In the genomic region with DNA sequence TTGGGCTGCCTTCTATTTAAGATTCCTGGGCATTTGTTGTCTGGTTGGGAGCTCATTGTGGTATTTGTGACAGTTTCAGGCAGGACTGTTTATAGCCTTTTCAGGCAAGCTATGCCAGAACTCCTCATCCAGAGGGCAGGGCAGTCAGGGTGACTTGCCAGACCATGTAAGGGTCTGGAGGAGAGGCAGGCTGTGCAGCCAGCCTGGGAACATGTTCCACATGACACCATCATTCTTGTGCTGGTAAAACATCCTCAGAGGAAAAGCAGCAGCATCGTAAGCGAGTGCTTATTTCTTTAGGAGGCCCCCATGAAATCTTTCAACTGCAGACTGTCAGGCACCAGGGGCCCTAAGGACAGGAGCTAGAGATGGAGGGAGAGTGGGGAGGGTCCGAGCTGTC, we compare ENCODE assay signal across 21 cellular contexts. TPM values are rescaled to one million over a fixed set of nuclear protein-coding genes. Genes with fewer than 3 reads are reported as not detected.
DNase-seq lines count a peak whose midpoint lies in the region; ATAC-seq and TF ChIP-seq lines count a peak whose summit lies in the region.
"Had no signal": no experiment of that assay in that cellular context is flagged by ENCODE, and none has a peak within 500 bp of the region (broad histone marks: within the 10 kb centered on the region; RNA-seq: fewer than 3 reads in every experiment).

No MANE protein-coding gene starts in this region.

- intact Hi-C loops in heart left ventricle (cut with DNase I), result loop anchor here in 6 of 10 donors (2.0 to 10.0 kb wide), 2 partner anchors 236 to 360 kb away; no protein-coding TSS in a partner anchor
- intact Hi-C loops in aorta (cut with DNase I), result loop anchor here in 1 of 2 donors (10.0 kb wide), 1 partner anchor 360 kb away; no protein-coding TSS in a partner anchor
- intact Hi-C loops in spleen (cut with DNase I; ENCODE audit: low total_unique reads), result no loop called here

- peaks cover 0 to 33% (median 12%) of the 10 kb centered on the region in 12 donors for H3K4me1 ChIP-seq in heart left ventricle
- H3K4me1 ChIP-seq in neural progenitor cell, result peaks cover 18% of the 10 kb centered on the region
- H3K4me1 ChIP-seq in aorta (ENCODE audit: control insufficient read depth in 1 of 2, insufficient read depth in 2 of 2, low read length in 2 of 2), result peaks cover 3 to 12% of the 10 kb centered on the region in 2 donors
- peaks cover 0 to 3% (median 0%) of the 10 kb centered on the region in 6 donors for H3K4me1 ChIP-seq in spleen
- H3K4me1 ChIP-seq: colonic mucosa, HAP-1 had no signal

- peaks cover 6% of the 10 kb centered on the region for H4K20me1 ChIP-seq in neural progenitor cell (ENCODE audit: low read depth)

- TF ChIP-seq CTCF in heart left ventricle (IDR thresholded peaks at IDR 0.05) (no peak), neural progenitor cell (IDR thresholded peaks at IDR 0.05) (no peak), spleen (IDR thresholded peaks at IDR 0.05 in 8 of 11, conservative IDR thresholded peaks at IDR 0.05 in 3 of 11) (no peak)

- H3K4me1 Mint-ChIP-seq in activated naive CD8-positive, alpha-beta T cell (ENCODE audit: low read depth), result no peaks in the 10 kb centered on the region
- H3K4me1 Mint-ChIP-seq in activated naive CD8-positive, alpha-beta T cell treated with anti-CD3 and anti-CD28 coated beads for 36 hours, result no peaks in the 10 kb centered on the region
- H3K4me1 Mint-ChIP-seq in neural progenitor cell, result peaks cover 15% of the 10 kb centered on the region
- H3K4me1 Mint-ChIP-seq: CD14-positive monocyte; stimulated activated memory B cell treated with anti-CD40 and anti-IgM and Interleukin-4, amounts not matched to agents 10 μg/mL and 1 μg/mL and 100 μg/mL, for 72 hours had no signal

- H3K27ac ChIP-seq in heart left ventricle, result peak overlapping the region in 11 of 12 donors; percentile 42 to 83 (median 62)
- H3K27ac ChIP-seq in neural progenitor cell, result peak overlapping the region; percentile 41
- peak overlapping the region in 1 of 2 donors; percentile 91 for H3K27ac ChIP-seq in aorta (ENCODE audit: low read depth in 1 of 2, low read length in 2 of 2)
- no peak overlapping the region for H3K27ac ChIP-seq in spleen
- H3K27ac ChIP-seq: colonic mucosa had no signal

- ATAC-seq in heart left ventricle (peak; percentile 58 to 87 (median 66)), aorta (ENCODE audit: low FRiP score) (peak; percentile 78)
- ATAC-seq: left lobe of liver; stimulated activated memory B cell treated with anti-CD40 and anti-IgM and Interleukin-4, amounts not matched to agents 10 μg/mL and 1 μg/mL and 100 μg/mL, for 72 hours had no signal

- H3K79me2 ChIP-seq in neural progenitor cell (ENCODE audit: low read depth), result no peaks in the 10 kb centered on the region

- no peaks in the 10 kb centered on the region for H3K27me3 ChIP-seq in heart left ventricle
- H3K27me3 ChIP-seq in neural progenitor cell, result no peaks in the 10 kb centered on the region
- no peaks in the 10 kb centered on the region for H3K27me3 ChIP-seq in aorta (ENCODE audit: control insufficient read depth in 1 of 2, insufficient read depth in 2 of 2, low read length in 1 of 2)
- no peaks in the 10 kb centered on the region for H3K27me3 ChIP-seq in spleen (replicated peaks in 1 of 7)
- H3K27me3 ChIP-seq: colonic mucosa had no signal

- H3K27me3 Mint-ChIP-seq in activated naive CD8-positive, alpha-beta T cell, result no peaks in the 10 kb centered on the region
- H3K27me3 Mint-ChIP-seq in activated naive CD8-positive, alpha-beta T cell treated with anti-CD3 and anti-CD28 coated beads for 36 hours, result no peaks in the 10 kb centered on the region
- H3K27me3 Mint-ChIP-seq in neural progenitor cell (ENCODE audit: insufficient read depth, low read depth), result peaks cover 2% of the 10 kb centered on the region
- H3K27me3 Mint-ChIP-seq: stimulated activated memory B cell treated with anti-CD40 and anti-IgM and Interleukin-4, amounts not matched to agents 10 μg/mL and 1 μg/mL and 100 μg/mL, for 72 hours had no signal

- no peak overlapping the region for H3K4me3 ChIP-seq in heart left ventricle
- H3K4me3 ChIP-seq in neural progenitor cell, result no peak overlapping the region
- no peak overlapping the region for H3K4me3 ChIP-seq in aorta (ENCODE audit: low read length in 2 of 2)
- H3K4me3 ChIP-seq in spleen, result no peak overlapping the region
- H3K4me3 ChIP-seq: colonic mucosa, HAP-1 had no signal

- no peak for TF ChIP-seq POLR2A in heart left ventricle (IDR thresholded peaks at IDR 0.05)
- no peak for TF ChIP-seq POLR2A in spleen (IDR thresholded peaks at IDR 0.05)

- peak overlapping the region; percentile 5 for H3K27ac Mint-ChIP-seq in activated naive CD8-positive, alpha-beta T cell
- H3K27ac Mint-ChIP-seq in activated naive CD8-positive, alpha-beta T cell treated with anti-CD3 and anti-CD28 coated beads for 36 hours, result no peak overlapping the region
- H3K27ac Mint-ChIP-seq in neural progenitor cell, result no peak overlapping the region
- H3K27ac Mint-ChIP-seq: stimulated activated memory B cell treated with anti-CD40 and anti-IgM and Interleukin-4, amounts not matched to agents 10 μg/mL and 1 μg/mL and 100 μg/mL, for 72 hours had no signal

- no peak overlapping the region for H3K9ac ChIP-seq in neural progenitor cell

- H3K36me3 Mint-ChIP-seq in activated naive CD8-positive, alpha-beta T cell, result peaks cover 11% of the 10 kb centered on the region
- peaks cover 20% of the 10 kb centered on the region for H3K36me3 Mint-ChIP-seq in activated naive CD8-positive, alpha-beta T cell treated with anti-CD3 and anti-CD28 coated beads for 36 hours
- H3K36me3 Mint-ChIP-seq in neural progenitor cell, result peaks cover 17% of the 10 kb centered on the region

- H3K9me3 ChIP-seq in heart left ventricle (no peaks in the 10 kb centered on the region), neural progenitor cell (ENCODE audit: low read depth) (no peaks in the 10 kb centered on the region), aorta (ENCODE audit: control insufficient read depth, low read length) (no peaks in the 10 kb centered on the region), spleen (no peaks in the 10 kb centered on the region)
- H3K9me3 ChIP-seq: colonic mucosa, HAP-1 had no signal

- H3K4me2 ChIP-seq in neural progenitor cell, result no peak overlapping the region

- DNase-seq in activated naive CD8-positive, alpha-beta T cell treated with anti-CD3 and anti-CD28 coated beads for 36 hours, result no peak
- DNase-seq in heart left ventricle (peak in 4 of 5 donors; percentile 28 to 55 (median 39)), neural progenitor cell (ENCODE audit: low spot score) (no peak), aorta (peak; percentile 61 to 81), NAMALWA (ENCODE audit: low spot score) (no peak), spleen (no peak), hippocampal formation (lab: John Stamatoyannopoulos, UW) (no peak)
- DNase-seq: 8988T; activated CD4-positive, alpha-beta T cell treated with anti-CD3 and anti-CD28 coated beads, Interleukin-2, amount 50 U/mL, for 1 hour; activated T-cell treated with anti-CD3 and anti-CD28 coated beads, Interleukin-2, amount 50 U/mL, for 1 hour; colonic mucosa; hypothalamus; KBM-7; NCI-H1417 treated with DMSO at 0.1 percent for 48 hours; NCI-H446 treated with DMSO at 0.1 percent for 48 hours had no signal

- H2AFZ ChIP-seq in neural progenitor cell (replicated peaks), result no peak overlapping the region

- H3K36me3 ChIP-seq in heart left ventricle (peaks cover 0 to 51% (median 31%) of the 10 kb centered on the region in 9 donors), neural progenitor cell (no peaks in the 10 kb centered on the region), aorta (ENCODE audit: control insufficient read depth in 1 of 2, insufficient read depth in 2 of 2, low read length in 1 of 2) (peaks cover 0 to 4% of the 10 kb centered on the region in 2 donors), spleen (peaks cover 0 to 57% (median 52%) of the 10 kb centered on the region in 6 donors)

- WGBS in heart left ventricle, 4 donors, result 36 to 78% (median 64%) methylated on average over 3 of the region's 3 CpGs
- WGBS in aorta, 2 donors, result 20 to 23% methylated on average over 3 of the region's 3 CpGs
- WGBS in spleen, 5 donors, result 85 to 95% (median 91%) methylated on average over 3 of the region's 3 CpGs

- no peak overlapping the region for H3K4me3 Mint-ChIP-seq in activated naive CD8-positive, alpha-beta T cell
- H3K4me3 Mint-ChIP-seq in activated naive CD8-positive, alpha-beta T cell treated with anti-CD3 and anti-CD28 coated beads for 36 hours, result no peak overlapping the region
- H3K4me3 Mint-ChIP-seq in neural progenitor cell, result no peak overlapping the region
- H3K4me3 Mint-ChIP-seq: CD14-positive monocyte; neural crest cell; stimulated activated memory B cell treated with anti-CD40 and anti-IgM and Interleukin-4, amounts not matched to agents 10 μg/mL and 1 μg/mL and 100 μg/mL, for 72 hours had no signal

- peaks cover 19% of the 10 kb centered on the region for H3F3A ChIP-seq in neural progenitor cell (ENCODE audit: low read depth)

- no peaks in the 10 kb centered on the region for H3K9me3 Mint-ChIP-seq in activated naive CD8-positive, alpha-beta T cell (ENCODE audit: low read depth)
- no peaks in the 10 kb centered on the region for H3K9me3 Mint-ChIP-seq in activated naive CD8-positive, alpha-beta T cell treated with anti-CD3 and anti-CD28 coated beads for 36 hours
- no peaks in the 10 kb centered on the region for H3K9me3 Mint-ChIP-seq in neural progenitor cell
- H3K9me3 Mint-ChIP-seq: CD14-positive monocyte; neural crest cell; stimulated activated memory B cell treated with anti-CD40 and anti-IgM and Interleukin-4, amounts not matched to agents 10 μg/mL and 1 μg/mL and 100 μg/mL, for 72 hours had no signal

RNA-seq across cellular contexts. Expression of a gene that starts 44.0 kb away (rescaled TPM):
- under 1 TPM; 0.54 to 0.64 TPM for total RNA-seq in activated naive CD8-positive, alpha-beta T cell treated with anti-CD3 and anti-CD28 coated beads for 36 hours
- total RNA-seq in heart left ventricle, result 1,000 to 10,000 TPM in 5 of 9 donors, 100 to 1,000 TPM in 4; 380 to 1,440 (median 1,065) TPM
- 100 to 1,000 TPM; 355 to 380 TPM for polyA plus RNA-seq in heart left ventricle
- 10.1 and 16.1 TPM in 2 replicates for total RNA-seq in neural progenitor cell (ENCODE audit: low replicate concordance)
- 1,000 to 10,000 TPM in 1 of 2 donors, 100 to 1,000 TPM in 1; 591 to 1,478 TPM for total RNA-seq in aorta
- 100 to 1,000 TPM; 371 to 372 TPM for polyA plus RNA-seq in aorta
- total RNA-seq in spleen, result 10 to 100 TPM; 14.0 to 30.8 (median 23.0) TPM
- 1 to 10 TPM; 2.8 to 9.5 (median 3.1) TPM for polyA plus RNA-seq in spleen

RNA-seq across cellular contexts. Expression of a gene that starts 51.3 kb away (rescaled TPM):
- 100 to 1,000 TPM; 127 to 128 TPM for total RNA-seq in activated naive CD8-positive, alpha-beta T cell treated with anti-CD3 and anti-CD28 coated beads for 36 hours
- 10 to 100 TPM in 7 of 9 donors, 1 to 10 TPM in 2; 8.4 to 25.9 (median 14.8) TPM for total RNA-seq in heart left ventricle
- polyA plus RNA-seq in heart left ventricle, result 10 to 100 TPM in 1 of 2 donors, 1 to 10 TPM in 1; 4.2 to 11.2 TPM
- 93.7 and 97.2 TPM in 2 replicates for total RNA-seq in neural progenitor cell (ENCODE audit: low replicate concordance)
- total RNA-seq in aorta, result 10 to 100 TPM; 45.4 to 50.8 TPM
- polyA plus RNA-seq in aorta, result 10 to 100 TPM; 12.1 to 16.2 TPM
- total RNA-seq in spleen, result 10 to 100 TPM; 21.1 to 38.8 (median 25.0) TPM
- polyA plus RNA-seq in spleen, result 10 to 100 TPM; 13.0 to 15.4 (median 14.0) TPM

Comparison
In these comparisons a context has a peak if more than half of its experiments do, and no peak if none do; other contexts are left out.
1. DNase-seq: peak in heart left ventricle (4 of 5) and aorta (2 of 2); none in activated naive CD8-positive, alpha-beta T cell treated with anti-CD3 and anti-CD28 coated beads for 36 hours (single experiment), neural progenitor cell (single experiment), NAMALWA (single experiment), spleen (single experiment) and hippocampal formation (0 of 2).
2. H3K27ac ChIP-seq: peak in heart left ventricle (11 of 12) and neural progenitor cell (single experiment); none in spleen (0 of 8).
3. RNA of a gene that starts 44.0 kb away (total RNA-seq): 591 to 1,478 TPM in aorta and 380 to 1,440 TPM in heart left ventricle; 14.0 to 30.8 TPM in spleen, 10.1 to 16.1 TPM in neural progenitor cell and 0.54 to 0.64 TPM in activated naive CD8-positive, alpha-beta T cell treated with anti-CD3 and anti-CD28 coated beads for 36 hours; every median in the first group is over 10 times any median in the second.